In the genomic region with DNA sequence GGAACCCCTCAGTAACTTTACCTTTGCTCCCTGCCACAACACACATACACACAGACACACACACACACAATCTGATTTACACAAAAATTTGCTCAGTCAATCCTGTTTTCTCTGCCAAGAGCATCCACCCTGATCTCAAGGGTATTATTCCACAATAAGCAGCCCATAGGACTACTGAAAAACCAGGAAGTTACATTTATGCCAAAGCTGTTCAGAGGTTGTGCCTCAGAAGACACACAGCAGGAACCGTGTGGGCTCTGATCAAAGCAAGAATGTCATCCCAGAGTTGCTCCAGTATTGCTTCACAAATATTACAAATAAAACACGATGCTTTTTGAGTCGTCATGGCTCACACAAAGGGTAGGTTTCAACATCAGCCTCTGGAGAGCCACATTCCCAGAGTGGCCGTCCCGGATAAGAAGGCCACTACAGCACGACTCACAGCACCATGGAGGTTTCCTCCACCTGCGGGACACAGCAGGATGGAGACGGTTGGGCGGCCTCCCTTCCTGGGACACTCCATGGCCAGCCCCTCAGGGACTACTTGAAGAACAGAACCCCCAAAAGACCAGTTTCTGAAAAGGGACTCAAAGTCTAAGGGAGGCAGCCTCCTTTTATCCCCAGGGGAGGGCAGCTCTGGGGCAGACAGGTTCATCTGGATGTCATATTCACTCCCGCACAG, we compare ENCODE assay signal across 10 cellular contexts. TPM values are rescaled to one million over a fixed set of nuclear protein-coding genes. Genes with fewer than 3 reads are reported as not detected.
DNase-seq lines count a peak whose midpoint lies in the region; ATAC-seq and TF ChIP-seq lines count a peak whose summit lies in the region.
"Had no signal": no experiment of that assay in that cellular context is flagged by ENCODE, and none has a peak within 500 bp of the region (broad histone marks: within the 10 kb centered on the region; RNA-seq: fewer than 3 reads in every experiment).

No MANE protein-coding gene starts in this region.

- H3K36me3 Mint-ChIP-seq in activated naive CD4-positive, alpha-beta T cell treated with anti-CD3 and anti-CD28 coated beads, Interleukin-2, amount 50 U/mL, for 72 hours: peaks cover 0 to 12% of the 10 kb centered on the region in 2 donors

- no peaks in the 10 kb centered on the region for H3K27me3 ChIP-seq in sigmoid colon

- TF ChIP-seq CTCF in sigmoid colon (IDR thresholded peaks at IDR 0.05): no peak

- no peak for ATAC-seq in activated naive CD4-positive, alpha-beta T cell treated with anti-CD3 and anti-CD28 coated beads, Interleukin-2, amount 50 U/mL, for 72 hours
- no peak for ATAC-seq in HG03460 (IDR thresholded peaks at IDR 0.05; ENCODE audit: unreplicated experiment)
- ATAC-seq in GM21737 (IDR thresholded peaks at IDR 0.05; ENCODE audit: unreplicated experiment): no peak

- H3K9me3 ChIP-seq in sigmoid colon: no peaks in the 10 kb centered on the region

- H3K9me3 Mint-ChIP-seq in activated naive CD4-positive, alpha-beta T cell treated with anti-CD3 and anti-CD28 coated beads, Interleukin-2, amount 50 U/mL, for 72 hours: no peaks in the 10 kb centered on the region
- H3K9me3 Mint-ChIP-seq: dendritic cell treated with granulocyte-macrophage colony-stimulating factor and Interleukin-4, amounts not matched to agents 40 ng/mL and 50 ng/mL, for 4 days had no signal

- H3K4me1 ChIP-seq in sigmoid colon: peaks cover 0 to 21% (median 18%) of the 10 kb centered on the region in 4 donors

- H3K4me3 ChIP-seq in sigmoid colon: no peak overlapping the region

- peak; percentile 38 for DNase-seq in EL
- peak; percentile 19 for DNase-seq in RPMI7951 (ENCODE audit: low read depth)
- DNase-seq in fibroblast of peridontal ligament (ENCODE audit: extremely low read depth): peak; percentile 78
- peak; percentile 74 for DNase-seq in sigmoid colon
- DNase-seq in activated naive CD4-positive, alpha-beta T cell treated with anti-CD3 and anti-CD28 coated beads, Interleukin-2, amount 50 U/mL, for 72 hours (ENCODE audit: low spot score in 2 of 2): no peak
- no peak for DNase-seq in SKM-1 treated with dmso at 0.1 percent for 144 hours (lab: John Stamatoyannopoulos, UW; ENCODE audit: unreplicated experiment)
- DNase-seq: SW 1271 had no signal

- H3K27ac Mint-ChIP-seq in activated naive CD4-positive, alpha-beta T cell treated with anti-CD3 and anti-CD28 coated beads, Interleukin-2, amount 50 U/mL, for 72 hours: no peak overlapping the region

- H3K36me3 ChIP-seq in sigmoid colon: no peaks in the 10 kb centered on the region

- TF ChIP-seq EP300 in sigmoid colon (IDR thresholded peaks at IDR 0.05): no peak

- no peak for TF ChIP-seq POLR2A in sigmoid colon (IDR thresholded peaks at IDR 0.05)

- WGBS in sigmoid colon, 2 donors: 60 to 83% methylated on average over 10 of the region's 10 CpGs

- peak overlapping the region; percentile 77 to 83 (median 80) for H3K27ac ChIP-seq in sigmoid colon

- intact Hi-C loops in sigmoid colon (cut with DNase I): no loop called here

RNA-seq across cellular contexts. Expression of gene AIFM2, which starts 1.6 kb away (rescaled TPM):
- 7.0 and 8.1 TPM in 2 replicates for total RNA-seq in RPMI7951 (2014; rRNA removed; shearing (Covaris generic))
- total RNA-seq in sigmoid colon: 10 to 100 TPM; 10.2 to 11.7 (median 10.8) TPM
- polyA plus RNA-seq in sigmoid colon: 10 to 100 TPM; 14.4 to 26.8 (median 26.4) TPM
- 10 to 100 TPM in 1 of 2 donors, 1 to 10 TPM in 1; 5.1 to 10.5 TPM for total RNA-seq in activated naive CD4-positive, alpha-beta T cell treated with anti-CD3 and anti-CD28 coated beads, Interleukin-2, amount 50 U/mL, for 72 hours

RNA-seq across cellular contexts. Expression of gene TYSND1, which starts 15.5 kb away (rescaled TPM):
- 5.5 and 8.2 TPM in 2 replicates for total RNA-seq in RPMI7951 (2014; rRNA removed; shearing (Covaris generic))
- 10 to 100 TPM in 1 of 4 donors, 1 to 10 TPM in 3; 7.9 to 10.3 (median 9.0) TPM for total RNA-seq in sigmoid colon
- 10 to 100 TPM in 1 of 3 donors, 1 to 10 TPM in 2; 5.1 to 13.5 (median 8.4) TPM for polyA plus RNA-seq in sigmoid colon
- 10 to 100 TPM in 1 of 2 donors, 1 to 10 TPM in 1; 6.4 to 15.4 TPM for total RNA-seq in activated naive CD4-positive, alpha-beta T cell treated with anti-CD3 and anti-CD28 coated beads, Interleukin-2, amount 50 U/mL, for 72 hours

RNA-seq across cellular contexts. Expression of gene SAR1A, which starts 39.3 kb away (rescaled TPM):
- 88.5 and 98.5 TPM in 2 replicates for total RNA-seq in RPMI7951 (2014; rRNA removed; shearing (Covaris generic))
- 10 to 100 TPM; 67.0 to 86.6 (median 78.6) TPM for total RNA-seq in sigmoid colon
- 10 to 100 TPM; 16.2 to 37.5 (median 19.4) TPM for polyA plus RNA-seq in sigmoid colon
- 100 to 1,000 TPM in 1 of 2 donors, 10 to 100 TPM in 1; 76.2 to 105 TPM for total RNA-seq in activated naive CD4-positive, alpha-beta T cell treated with anti-CD3 and anti-CD28 coated beads, Interleukin-2, amount 50 U/mL, for 72 hours

Comparison
In these comparisons a context has a peak if more than half of its experiments do, and no peak if none do; other contexts are left out.
1. DNase-seq: peak in EL (single experiment), RPMI7951 (single experiment), fibroblast of peridontal ligament (single experiment) and sigmoid colon (single experiment); none in activated naive CD4-positive, alpha-beta T cell treated with anti-CD3 and anti-CD28 coated beads, Interleukin-2, amount 50 U/mL, for 72 hours (0 of 2) and SKM-1 treated with dmso at 0.1 percent for 144 hours (single experiment).